In the genomic region with DNA sequence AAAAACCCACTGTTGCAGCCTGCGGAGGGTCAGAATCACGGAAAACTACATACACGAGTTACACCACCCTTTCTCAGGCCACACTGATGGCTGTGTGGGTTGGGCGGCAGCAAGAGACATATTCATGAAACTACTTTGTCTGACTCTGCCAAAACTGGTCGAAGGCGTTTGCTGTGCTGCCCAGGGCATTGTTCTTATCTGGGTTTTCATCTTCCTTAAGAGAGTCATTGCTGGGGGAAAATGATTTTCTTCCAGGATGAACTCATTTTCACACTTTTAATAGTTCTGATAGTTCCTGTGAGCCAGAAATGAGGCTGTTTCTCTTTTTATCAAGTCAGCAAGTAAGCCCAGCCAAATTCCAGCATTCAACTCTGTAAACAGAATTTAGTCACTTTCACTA, we compare ENCODE assay signal across 16 cellular contexts. TPM values are rescaled to one million over a fixed set of nuclear protein-coding genes. Genes with fewer than 3 reads are reported as not detected.
A peak's percentile ranks its signal among the peaks of the same experiment; 100 is the strongest.
DNase-seq lines count a peak whose midpoint lies in the region; ATAC-seq and TF ChIP-seq lines count a peak whose summit lies in the region.
"Had no signal": no experiment of that assay in that cellular context is flagged by ENCODE, and none has a peak within 500 bp of the region (broad histone marks: within the 10 kb centered on the region; RNA-seq: fewer than 3 reads in every experiment).

No MANE protein-coding gene starts in this region.

- DNase-seq in astrocyte of the hippocampus (ENCODE audit: low read depth, low spot score) (peak; percentile 19), inferior parietal cortex (ENCODE audit: extremely low spot score) (peak; percentile 30), T-helper 9 cell (no peak), HAP-1 (ENCODE audit: low spot score in 2 of 2) (no peak), A673 (ENCODE audit: low spot score) (no peak)
- no peak for DNase-seq in stimulated activated effector memory CD8-positive, alpha-beta T cell treated with anti-CD3 and anti-CD28 coated beads, Interleukin-12 subunit alpha, Interleukin-12 subunit beta, amount 100 ng/mL, for 72 hours (ENCODE audit: low spot score in 2 of 2)
- DNase-seq: amygdala; CD4-positive, alpha-beta T cell; colonic mucosa; GDM1; NCI-H1436 treated with DMSO at 0.1 percent for 48 hours; NCI-H510A; uterus had no signal

- H3K9me3 ChIP-seq in HEK293 (ENCODE audit: control insufficient read depth, insufficient read depth, low read depth, low read length): no peaks in the 10 kb centered on the region
- H3K9me3 ChIP-seq in HAP-1: no peaks in the 10 kb centered on the region
- H3K9me3 ChIP-seq in A673 (ENCODE audit: low read depth, low read length, poor library complexity, severe bottlenecking): no peaks in the 10 kb centered on the region
- H3K9me3 ChIP-seq: colonic mucosa, uterus had no signal

- in situ Hi-C loops in HAP-1 (cut with MboI; ENCODE audit: low sequenced_read_pairs): no loop called here

- H3K27me3 ChIP-seq in HAP-1 (ENCODE audit: low read depth) (no peaks in the 10 kb centered on the region), A673 (replicated peaks; ENCODE audit: insufficient read depth, low read depth, low read length, poor library complexity) (no peaks in the 10 kb centered on the region)
- H3K27me3 ChIP-seq: colonic mucosa, uterus had no signal

- no peaks in the 10 kb centered on the region for H3K36me3 Mint-ChIP-seq in stimulated activated effector memory CD8-positive, alpha-beta T cell treated with anti-CD3 and anti-CD28 coated beads, Interleukin-12 subunit alpha, Interleukin-12 subunit beta, amount 100 ng/mL, for 72 hours

- peak; percentile 42 for ATAC-seq in stimulated activated effector memory CD8-positive, alpha-beta T cell treated with anti-CD3 and anti-CD28 coated beads, Interleukin-12 subunit alpha, Interleukin-12 subunit beta, amount 100 ng/mL, for 72 hours

- H3K4me1 Mint-ChIP-seq in stimulated activated effector memory CD8-positive, alpha-beta T cell treated with anti-CD3 and anti-CD28 coated beads, Interleukin-12 subunit alpha, Interleukin-12 subunit beta, amount 100 ng/mL, for 72 hours: peaks cover 8% of the 10 kb centered on the region

- BruUV-seq in A673 (replicated peaks; lab: Mats Ljungman, UMichigan): no TSS peak

- no peak overlapping the region for H3K4me3 Mint-ChIP-seq in stimulated activated effector memory CD8-positive, alpha-beta T cell treated with anti-CD3 and anti-CD28 coated beads, Interleukin-12 subunit alpha, Interleukin-12 subunit beta, amount 100 ng/mL, for 72 hours
- H3K4me3 Mint-ChIP-seq: activated T-helper 1 cell treated with anti-CD3 and anti-CD28 coated beads, Interleukin-12 subunit alpha, Interleukin-12 subunit beta, Interleukin-2, Interleukin-4 antibody, amounts not matched to agents 30 ng/mL and 10 ng/mL and 1 ng/mL, durations not matched to agents 14 hours and 24 hours and 36 hours; CD4-positive, alpha-beta T cell had no signal

- no peak overlapping the region for H3K27ac Mint-ChIP-seq in stimulated activated effector memory CD8-positive, alpha-beta T cell treated with anti-CD3 and anti-CD28 coated beads, Interleukin-12 subunit alpha, Interleukin-12 subunit beta, amount 100 ng/mL, for 72 hours
- H3K27ac Mint-ChIP-seq: activated T-helper 1 cell treated with anti-CD3 and anti-CD28 coated beads, Interleukin-12 subunit alpha, Interleukin-12 subunit beta, Interleukin-2, Interleukin-4 antibody, amounts not matched to agents 30 ng/mL and 10 ng/mL and 1 ng/mL, durations not matched to agents 14 hours and 24 hours and 36 hours; CD4-positive, alpha-beta T cell had no signal

- H3K4me1 ChIP-seq in HEK293 (ENCODE audit: control insufficient read depth, insufficient read depth, low read length): no peaks in the 10 kb centered on the region
- H3K4me1 ChIP-seq in HAP-1: peaks cover 16% of the 10 kb centered on the region
- H3K4me1 ChIP-seq in A673 (ENCODE audit: insufficient read depth, low read length, poor library complexity, severe bottlenecking): no peaks in the 10 kb centered on the region
- H3K4me1 ChIP-seq: colonic mucosa, uterus had no signal

- H3K36me3 ChIP-seq in HEK293 (ENCODE audit: control insufficient read depth in 2 of 2, insufficient read depth in 1 of 2, low read length in 2 of 2) (no peaks in the 10 kb centered on the region), HAP-1 (replicated peaks) (no peaks in the 10 kb centered on the region), A673 (ENCODE audit: insufficient read depth, low read length, poor library complexity, severe bottlenecking) (no peaks in the 10 kb centered on the region)
- H3K36me3 ChIP-seq: colonic mucosa, uterus had no signal

- TF ChIP-seq CTCF in HEK293 (tag by site-specific recombination; IDR thresholded peaks at IDR 0.05): no peak
- TF ChIP-seq CTCF in A673 (conservative IDR thresholded peaks at IDR 0.05; ENCODE audit: low read depth, low read length): no peak

- CTCF ChIA-PET in HEK293 (lab: Yijun Ruan, JAX) (interaction anchor here (0.6 to 0.7 kb wide), 2 partner anchors 53 to 457 kb away, joined by 3 read pairs; no protein-coding TSS in a partner anchor), A673 (lab: Charles Lee) (no interaction called here)

- no peak overlapping the region for H3K27ac ChIP-seq in HEK293 (ENCODE audit: extremely low read depth, low read depth, low read length)
- H3K27ac ChIP-seq in A673 (ENCODE audit: low read depth, low read length, poor library complexity, severe bottlenecking): no peak overlapping the region
- H3K27ac ChIP-seq: colonic mucosa, uterus had no signal

- no peaks in the 10 kb centered on the region for H3K9me3 Mint-ChIP-seq in stimulated activated effector memory CD8-positive, alpha-beta T cell treated with anti-CD3 and anti-CD28 coated beads, Interleukin-12 subunit alpha, Interleukin-12 subunit beta, amount 100 ng/mL, for 72 hours
- H3K9me3 Mint-ChIP-seq: activated T-helper 1 cell treated with anti-CD3 and anti-CD28 coated beads, Interleukin-12 subunit alpha, Interleukin-12 subunit beta, Interleukin-2, Interleukin-4 antibody, amounts not matched to agents 30 ng/mL and 10 ng/mL and 1 ng/mL, durations not matched to agents 14 hours and 24 hours and 36 hours; CD4-positive, alpha-beta T cell had no signal

- intact Hi-C loops in A673 (cut with micrococcal nuclease; ENCODE audit: unreplicated experiment): no loop called here

- no peak overlapping the region for H3K4me3 ChIP-seq in HEK293 (ENCODE audit: low read depth, low read length)
- no peak overlapping the region for H3K4me3 ChIP-seq in HAP-1
- no peak overlapping the region for H3K4me3 ChIP-seq in A673 (ENCODE audit: low read depth, low read length, poor library complexity, severe bottlenecking)
- H3K4me3 ChIP-seq: colonic mucosa, uterus had no signal

- POLR2A ChIA-PET in HEK293 (lab: Yijun Ruan, JAX) (interaction anchor here (0.7 kb wide), 1 partner anchor 65 kb away, joined by 4 read pairs; no protein-coding TSS in a partner anchor), A673 (lab: Charles Lee; ENCODE audit: low non-redundant PET) (no interaction called here)

TF ChIP-seq in HEK293, 187 proteins besides CTCF, POLR2A, EP300 and RAD21:
- TF ChIP-seq SP3 (tag by site-specific recombination; IDR thresholded peaks at IDR 0.05): no peak
- peak; percentile 72 for TF ChIP-seq ZNF677 (tag by site-specific recombination; IDR thresholded peaks at IDR 0.05)
- no peak for TF ChIP-seq ZFP69B (tag by site-specific recombination; IDR thresholded peaks at IDR 0.05)

RNA-seq across cellular contexts. Expression of gene TRIM71, which starts 47.6 kb away (rescaled TPM):
- 0.30 and 0.39 TPM in 2 replicates for total RNA-seq in A673 (2021)
- total RNA-seq: T-helper 2 cell treated with Interferon-gamma antibody and Interleukin-4, amounts not matched to agents 100 ng/mL and 5 ng/mL, for 36 hours had no signal

Comparison
In these comparisons a context has a peak if more than half of its experiments do, and no peak if none do; other contexts are left out.
1. DNase-seq: peak in astrocyte of the hippocampus (single experiment) and inferior parietal cortex (single experiment); none in stimulated activated effector memory CD8-positive, alpha-beta T cell treated with anti-CD3 and anti-CD28 coated beads, Interleukin-12 subunit alpha, Interleukin-12 subunit beta, amount 100 ng/mL, for 72 hours (0 of 2), T-helper 9 cell (single experiment), HAP-1 (0 of 2) and A673 (single experiment).